10 cellular contexts compared by ENCODE assay signal in the genomic region with DNA sequence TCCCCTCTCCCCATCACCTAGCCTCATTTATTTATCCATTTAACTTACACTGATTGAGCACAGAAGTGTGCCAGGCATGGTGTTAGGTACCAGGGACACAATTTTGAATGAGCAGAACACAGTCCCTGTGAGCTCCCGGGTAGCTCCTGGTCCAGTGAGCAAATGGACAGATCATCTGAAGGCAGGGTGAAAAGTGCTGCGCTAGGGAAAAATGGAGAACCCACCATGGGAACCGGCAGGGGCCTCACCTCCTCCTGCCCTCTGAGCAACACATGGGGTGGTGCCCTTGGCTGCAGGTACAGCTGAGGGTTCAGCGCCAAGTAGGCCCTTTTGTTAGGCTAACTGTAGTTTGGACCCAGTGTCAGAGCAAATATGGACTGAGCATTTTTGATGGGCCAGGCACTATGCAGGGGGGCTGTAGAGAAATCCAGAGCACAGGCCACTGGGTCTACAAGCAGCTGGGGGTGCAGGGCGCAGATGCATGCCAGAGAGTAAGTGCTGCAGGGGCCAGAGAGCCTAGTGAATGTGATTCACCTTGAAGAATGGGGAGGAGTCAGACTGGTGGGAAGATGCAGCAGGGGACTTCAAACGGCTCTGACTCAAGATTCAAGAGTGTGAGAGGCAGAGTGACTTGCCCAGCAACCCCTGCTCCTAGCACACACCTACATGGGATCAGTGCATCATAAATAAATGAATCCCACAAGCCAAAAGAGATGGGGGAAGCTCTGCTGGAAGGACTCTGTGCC. TPM values are rescaled to one million over a fixed set of nuclear protein-coding genes. Genes with fewer than 3 reads are reported as not detected.
A peak's percentile ranks its signal among the peaks of the same experiment; 100 is the strongest.
DNase-seq lines count a peak whose midpoint lies in the region; ATAC-seq, FAIRE-seq and TF ChIP-seq lines count a peak whose summit lies in the region.
"Had no signal": no experiment of that assay in that cellular context is flagged by ENCODE, and none has a peak within 500 bp of the region (broad histone marks: within the 10 kb centered on the region; RNA-seq: fewer than 3 reads in every experiment).

No MANE protein-coding gene starts in this region.

- in situ Hi-C loops in KBM-7 (cut with MboI; ENCODE audit: low pct_unique_long_range_greater_than_20kb, low sequenced_read_pairs): no loop called here

- no peaks in the 10 kb centered on the region; the same call in 1 of the 2 replicates for H3K9me3 ChIP-seq in AG04450 (ENCODE audit: control insufficient read depth, insufficient read depth, low read length)
- H3K9me3 ChIP-seq in osteoblast (ENCODE audit: low read depth, low read length): no peaks in the 10 kb centered on the region
- H3K9me3 ChIP-seq: neutrophil had no signal

- H3K36me3 ChIP-seq in bronchial epithelial cell (ENCODE audit: control insufficient read depth, insufficient read depth, low read length) (no peaks in the 10 kb centered on the region), osteoblast (ENCODE audit: insufficient read depth, low read length) (peaks cover 69% of the 10 kb centered on the region)
- H3K36me3 ChIP-seq: neutrophil had no signal

- H3K4me3 ChIP-seq in AG04450 (ENCODE audit: low read depth, low read length) (no peak overlapping the region), bronchial epithelial cell (ENCODE audit: low read depth, low read length) (no peak overlapping the region), osteoblast (ENCODE audit: insufficient read depth, low read length) (no peak overlapping the region)

- H3K27me3 ChIP-seq in AG04450 (ENCODE audit: control insufficient read depth, insufficient read depth, low read length): no peaks in the 10 kb centered on the region
- no peaks in the 10 kb centered on the region for H3K27me3 ChIP-seq in bronchial epithelial cell (ENCODE audit: control insufficient read depth, insufficient read depth, low read length)
- no peaks in the 10 kb centered on the region for H3K27me3 ChIP-seq in osteoblast (ENCODE audit: insufficient read depth, low read length)
- H3K27me3 ChIP-seq: neutrophil had no signal

- no peak overlapping the region for H3K4me2 ChIP-seq in osteoblast (ENCODE audit: insufficient read depth, low read length)

- peaks cover 97% of the 10 kb centered on the region for H3K79me2 ChIP-seq in osteoblast (ENCODE audit: insufficient read depth, low read length)

- peak overlapping the region; percentile 61 for H3K27ac ChIP-seq in AG04450 (ENCODE audit: low read depth, low read length)
- peak overlapping the region; percentile 57 for H3K27ac ChIP-seq in osteoblast (ENCODE audit: low read depth, low read length)
- H3K27ac ChIP-seq: neutrophil had no signal

- peak; percentile 91 for FAIRE-seq in HTR-8/SVneo (lab: Jason Lieb, UNC)
- peak; percentile 82 for FAIRE-seq in bronchial epithelial cell (lab: Jason Lieb, UNC)

- TF ChIP-seq CTCF in AG04450 (IDR thresholded peaks at IDR 0.05; ENCODE audit: low read depth, low read length): no peak
- TF ChIP-seq CTCF in bronchial epithelial cell (IDR thresholded peaks at IDR 0.05; ENCODE audit: insufficient read depth, low read length, severe bottlenecking): no peak
- no peak for TF ChIP-seq CTCF in osteoblast (IDR thresholded peaks at IDR 0.05; ENCODE audit: extremely low read depth, low read depth, low read length)

- no peak overlapping the region for H2AFZ ChIP-seq in osteoblast (ENCODE audit: low read length)

- DNase-seq in AG04450 (ENCODE audit: low read depth, low spot score): peak; percentile 65
- peak; percentile 83 for DNase-seq in HTR-8/SVneo (ENCODE audit: insufficient read length, low spot score)
- DNase-seq in bronchial epithelial cell (ENCODE audit: low read depth): peak; percentile 95
- DNase-seq in osteoblast (ENCODE audit: insufficient read length, low spot score, missing footprints): peak; percentile 96
- no peak for DNase-seq in GM19238 (ENCODE audit: insufficient read length, low spot score)
- no peak for DNase-seq in KBM-7
- DNase-seq: NCI-H187 had no signal

- peaks cover 40% of the 10 kb centered on the region for H3K4me1 ChIP-seq in osteoblast (ENCODE audit: insufficient read depth, low read length)

- H4K20me1 ChIP-seq in osteoblast (ENCODE audit: insufficient read depth, low read length): peaks cover 14% of the 10 kb centered on the region

- CTCF ChIA-PET in AG04450 (lab: Charles Lee): interaction anchor here (1.1 to 1.6 kb wide), 3 partner anchors 11 to 28 kb away, joined by 3 to 8 read pairs (median 6); a partner anchor contains a TSS

- ATAC-seq in HG02981 (IDR thresholded peaks at IDR 0.05; ENCODE audit: unreplicated experiment) (no peak), HG03469 (IDR thresholded peaks at IDR 0.05; ENCODE audit: unreplicated experiment) (no peak)

- POLR2A ChIA-PET in AG04450 (lab: Yijun Ruan, JAX): interaction anchor here (1.1 to 2.2 kb wide), 2 partner anchors 11 to 12 kb away, joined by 3 to 15 read pairs; no protein-coding TSS in a partner anchor

RNA-seq across cellular contexts. Expression of a gene that starts 28.2 kb away (rescaled TPM):
- 44.3 and 61.8 TPM in 2 replicates for polyA plus RNA-seq in AG04450 (2011; rRNA removed)
- polyA minus RNA-seq in AG04450 (2011; rRNA and poly(A)+ RNA removed): 45.0 and 60.1 TPM in 2 replicates
- total RNA-seq in bronchial epithelial cell: 4.1 and 6.6 TPM in 2 replicates
- total RNA-seq in osteoblast: 493 and 546 TPM in 2 replicates

Comparison
In these comparisons a context has a peak if more than half of its experiments do, and no peak if none do; other contexts are left out.
1. DNase-seq: peak in AG04450 (single experiment), HTR-8/SVneo (single experiment), bronchial epithelial cell (single experiment) and osteoblast (single experiment); none in GM19238 (single experiment) and KBM-7 (single experiment).
2. RNA of a gene that starts 28.2 kb away (total RNA-seq): 493 to 546 TPM in osteoblast; 4.1 to 6.6 TPM in bronchial epithelial cell; every median in the first group is over 10 times any median in the second.